Comparison of ENCODE assay signal across 8 cellular contexts in the genomic region with DNA sequence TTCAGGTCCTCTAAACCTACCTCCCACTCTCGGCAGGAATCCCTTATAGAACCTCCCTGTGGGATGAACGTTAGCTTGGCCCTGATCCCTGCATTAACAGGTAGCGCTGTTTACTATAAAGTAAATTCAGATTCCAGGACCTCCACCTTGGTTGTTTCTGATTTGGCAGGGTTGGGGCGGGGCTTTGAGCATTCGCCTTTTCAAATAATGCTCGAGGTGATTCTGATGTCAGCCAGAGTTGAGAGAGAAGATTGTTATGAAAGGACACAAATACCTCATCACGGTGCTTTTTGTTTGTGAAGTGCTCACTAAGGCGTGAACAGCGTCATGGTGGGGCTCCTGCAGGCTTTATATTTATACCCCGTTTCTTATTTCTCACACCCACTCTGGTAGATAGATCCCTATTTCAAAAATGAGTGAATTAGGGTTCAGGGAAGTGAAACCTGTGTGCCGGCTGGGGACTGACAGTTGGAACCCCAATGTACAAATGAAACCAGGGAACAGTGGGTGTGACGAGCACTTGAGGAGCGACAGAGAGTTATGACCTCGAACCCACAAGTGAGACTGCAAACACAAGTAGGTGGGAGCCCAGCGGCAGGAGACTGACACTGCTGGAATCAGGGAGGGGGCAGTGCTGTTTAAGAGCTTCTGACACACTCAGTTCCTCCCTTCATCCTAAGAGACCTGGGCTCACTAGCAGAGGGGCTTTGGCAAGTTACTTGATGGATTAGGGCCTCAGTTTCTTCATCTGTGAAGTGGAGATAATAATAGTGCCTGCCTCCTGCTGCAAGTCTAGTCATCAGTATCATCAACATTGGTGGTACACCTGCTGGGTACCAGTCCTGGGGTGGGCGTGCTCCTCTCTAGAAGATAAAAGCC. TPM values are rescaled to one million over a fixed set of nuclear protein-coding genes. Genes with fewer than 3 reads are reported as not detected.
A peak's percentile ranks its signal among the peaks of the same experiment; 100 is the strongest.
DNase-seq lines count a peak whose midpoint lies in the region; ATAC-seq lines count a peak whose summit lies in the region.

No MANE protein-coding gene starts in this region.

- no peak overlapping the region for H4K91ac ChIP-seq in mesenchymal stem cell (ENCODE audit: low read length)

- H3K4ac ChIP-seq in mesenchymal stem cell (ENCODE audit: low read depth in 1 of 2, low read length in 2 of 2) = no peak overlapping the region

- no peak overlapping the region for H3K18ac ChIP-seq in mesenchymal stem cell (ENCODE audit: low read depth in 1 of 2, low read length in 2 of 2)

- H3K9ac ChIP-seq in mesenchymal stem cell (ENCODE audit: low read length) = no peak overlapping the region

- H2AFZ ChIP-seq in mesenchymal stem cell (ENCODE audit: low read depth, low read length) = no peak overlapping the region

- no peaks in the 10 kb centered on the region for H3K4me1 ChIP-seq in mesenchymal stem cell (ENCODE audit: control insufficient read depth, insufficient read depth, low read depth, low read length)

- peak; percentile 79 for DNase-seq in NCI-H345 (lab: John Stamatoyannopoulos, UW)
- DNase-seq in NCI-H345 treated with DMSO at 0.1 percent for 48 hours (lab: John Stamatoyannopoulos, UW; ENCODE audit: unreplicated experiment) = no peak
- peak; percentile 60 for DNase-seq in T-helper 9 cell
- DNase-seq in mesenchymal stem cell = no peak
- no peak for DNase-seq in NCI-H128 (lab: John Stamatoyannopoulos, UW; ENCODE audit: unreplicated experiment)
- no peak for DNase-seq in DMS 273 (lab: John Stamatoyannopoulos, UW; ENCODE audit: unreplicated experiment)

- 83% methylated on average over 13 of the region's 16 CpGs for WGBS in mesenchymal stem cell

- H3K23ac ChIP-seq in mesenchymal stem cell (ENCODE audit: low read length in 2 of 2) = no peak overlapping the region

- no peaks in the 10 kb centered on the region for H3K9me3 ChIP-seq in mesenchymal stem cell (ENCODE audit: control insufficient read depth, low read length)

- H2BK120ac ChIP-seq in mesenchymal stem cell (ENCODE audit: low read depth, low read length) = no peak overlapping the region

- H4K8ac ChIP-seq in mesenchymal stem cell (ENCODE audit: low read length) = no peak overlapping the region

- no peaks in the 10 kb centered on the region for H3K79me1 ChIP-seq in mesenchymal stem cell (replicated peaks; ENCODE audit: low read length, poor library complexity, severe bottlenecking)

- no peak overlapping the region for H3K14ac ChIP-seq in mesenchymal stem cell (ENCODE audit: low read length in 2 of 2)

- H3K36me3 ChIP-seq in mesenchymal stem cell (ENCODE audit: control insufficient read depth in 1 of 2, insufficient read depth in 2 of 2, low read depth in 1 of 2, low read length in 2 of 2) = no peaks in the 10 kb centered on the region

- no peak overlapping the region for H2BK5ac ChIP-seq in mesenchymal stem cell (ENCODE audit: low read depth, low read length, poor library complexity, severe bottlenecking)

- H2BK12ac ChIP-seq in mesenchymal stem cell (ENCODE audit: low read length in 2 of 2) = no peak overlapping the region

- no peak overlapping the region for H3K27ac ChIP-seq in mesenchymal stem cell (ENCODE audit: low read length, poor library complexity, severe bottlenecking)

- H2BK15ac ChIP-seq in mesenchymal stem cell (ENCODE audit: low read depth, poor library complexity, severe bottlenecking) = no peak overlapping the region

- peak; percentile 84 for ATAC-seq in HG03064 (IDR thresholded peaks at IDR 0.05; ENCODE audit: low read depth, unreplicated experiment)
- peak; percentile 63 for ATAC-seq in esophagus mucosa

- H3K4me3 ChIP-seq in mesenchymal stem cell (ENCODE audit: insufficient read depth in 1 of 2, low read depth in 1 of 2, low read length in 2 of 2) = no peak overlapping the region

- no peak overlapping the region for H3K4me2 ChIP-seq in mesenchymal stem cell (ENCODE audit: low read length, poor library complexity, severe bottlenecking)

- H3K27me3 ChIP-seq in mesenchymal stem cell (ENCODE audit: control insufficient read depth in 1 of 2, insufficient read depth in 1 of 2, low read length in 2 of 2) = peaks cover 27 to 28% of the 10 kb centered on the region in 2 experiments

- no peak overlapping the region for H2AK5ac ChIP-seq in mesenchymal stem cell (ENCODE audit: low read length, severe bottlenecking)

RNA-seq across cellular contexts. Expression of a gene that starts 14.3 kb away (rescaled TPM):
- 3.6 TPM for total RNA-seq in esophagus mucosa
- not detected for polyA plus RNA-seq in mesenchymal stem cell (2013, experiment 1 of 2)
- not detected for polyA plus RNA-seq in mesenchymal stem cell (2013, experiment 2 of 2)

Comparison
In these comparisons a context has a peak if more than half of its experiments do, and no peak if none do; other contexts are left out.
1. DNase-seq: peak in NCI-H345 (single experiment) and T-helper 9 cell (single experiment); none in NCI-H345 treated with DMSO at 0.1 percent for 48 hours (single experiment), mesenchymal stem cell (single experiment), NCI-H128 (single experiment) and DMS 273 (single experiment).